Comparison of ENCODE assay signal across 15 cellular contexts in genomic region chr10:124480860-124481259, GRCh38. TPM values are rescaled to one million over a fixed set of nuclear protein-coding genes. Genes with fewer than 3 reads are reported as not detected.
DNase-seq lines count a peak whose midpoint lies in the region; ATAC-seq and TF ChIP-seq lines count a peak whose summit lies in the region.
"Had no signal": no experiment of that assay in that cellular context is flagged by ENCODE, and none has a peak within 500 bp of the region (broad histone marks: within the 10 kb centered on the region; RNA-seq: fewer than 3 reads in every experiment).

No MANE protein-coding gene starts in this region.

- CTCF ChIA-PET in WTC11 (lab: Charles Lee): no interaction called here

- H2BK20ac ChIP-seq in H9 (ENCODE audit: low read depth, low read length, poor library complexity, severe bottlenecking): no peak overlapping the region

- no peak overlapping the region for H2BK5ac ChIP-seq in H9 (ENCODE audit: insufficient read length, low read length)

- no peak overlapping the region for H3K56ac ChIP-seq in H9 (ENCODE audit: insufficient read length, low read depth, low read length)

- H3K4ac ChIP-seq in H9 (ENCODE audit: low read depth, low read length): no peak overlapping the region

- TF ChIP-seq CTCF in H9 (conservative IDR thresholded peaks at IDR 0.05): no peak
- TF ChIP-seq CTCF in WTC11 (IDR thresholded peaks at IDR 0.05): no peak

- POLR2A ChIA-PET in WTC11 (lab: Charles Lee): no interaction called here

- H3K27me3 Mint-ChIP-seq in H9 (ENCODE audit: low read depth): no peaks in the 10 kb centered on the region
- no peaks in the 10 kb centered on the region for H3K27me3 Mint-ChIP-seq in WTC11 (ENCODE audit: low read depth)
- H3K27me3 Mint-ChIP-seq: B cell; CD4-positive, alpha-beta T cell had no signal

- DNase-seq in H9 (no peak), WTC11 (ENCODE audit: low spot score) (no peak), islet precursor cell (peak; percentile 72), SKM-1 (lab: John Stamatoyannopoulos, UW; ENCODE audit: unreplicated experiment) (no peak), cerebellar cortex (ENCODE audit: low spot score) (no peak)
- DNase-seq: C1 segment of cervical spinal cord; CD4-positive, alpha-beta T cell; DMS79; GOT3; IMR-90 had no signal

- H3K36me3 Mint-ChIP-seq in H9 (ENCODE audit: insufficient read depth in 1 of 3, low read depth in 3 of 3) (peaks cover 6 to 11% (median 11%) of the 10 kb centered on the region in 3 experiments), WTC11 (peaks cover 15% of the 10 kb centered on the region)

- WGBS in H9 (ENCODE audit: extremely low coverage, insufficient read length, low lambda C conversion rate): no CpG with 5 or more reads among the region's 5 CpGs

- peaks cover 8% of the 10 kb centered on the region; the same call in 1 of the 2 replicates for H3K4me1 ChIP-seq in H9 (ENCODE audit: insufficient read depth, low read length)

- peaks cover 36 to 39% of the 10 kb centered on the region in 2 experiments for H3K4me1 Mint-ChIP-seq in H9
- H3K4me1 Mint-ChIP-seq in WTC11: peaks cover 43% of the 10 kb centered on the region
- H3K4me1 Mint-ChIP-seq: B cell had no signal

- no peak overlapping the region for H4K91ac ChIP-seq in H9 (ENCODE audit: insufficient read length, low read depth, low read length)

- no peak overlapping the region for H3K4me2 ChIP-seq in H9 (ENCODE audit: insufficient read depth, insufficient read length, low read length)

- H3K23me2 ChIP-seq in H9 (ENCODE audit: insufficient read length, low read depth, low read length, poor library complexity, severe bottlenecking): no peaks in the 10 kb centered on the region

- H3K9me3 Mint-ChIP-seq in H9: peaks cover 2% of the 10 kb centered on the region in 2 experiments; a peak in 3 of 5 replicates
- peaks cover 2% of the 10 kb centered on the region for H3K9me3 Mint-ChIP-seq in WTC11
- H3K9me3 Mint-ChIP-seq: CD4-positive, alpha-beta T cell had no signal

- no peak overlapping the region for H2BK15ac ChIP-seq in H9 (ENCODE audit: low read depth, low read length)

- no peak overlapping the region for H4K5ac ChIP-seq in H9 (ENCODE audit: insufficient read length, low read depth, low read length)

- no peak overlapping the region for H4K8ac ChIP-seq in H9 (replicated peaks; ENCODE audit: insufficient read length, low read depth, low read length)

- ATAC-seq in WTC11 (no peak), HG03571 (IDR thresholded peaks at IDR 0.05; ENCODE audit: unreplicated experiment) (no peak), HG03354 (IDR thresholded peaks at IDR 0.05; ENCODE audit: poor library complexity, severe bottlenecking, unreplicated experiment) (no peak)
- ATAC-seq: HCT116 had no signal

- H3T11ph ChIP-seq in H9 (ENCODE audit: low read length): no peak overlapping the region

- no peaks in the 10 kb centered on the region for H3K9me3 ChIP-seq in H9 (ENCODE audit: control insufficient read depth, low read depth, low read length)

- H3K23ac ChIP-seq in H9 (ENCODE audit: insufficient read length, low read depth, low read length): no peak overlapping the region

- H3K4me3 Mint-ChIP-seq in H9 (no peak overlapping the region), WTC11 (no peak overlapping the region)
- H3K4me3 Mint-ChIP-seq: B cell; CD4-positive, alpha-beta T cell had no signal

- H3K79me2 ChIP-seq in H9 (ENCODE audit: insufficient read depth, low read length): no peaks in the 10 kb centered on the region

- H3K79me1 ChIP-seq in H9 (ENCODE audit: insufficient read depth, low read depth, low read length, poor library complexity, severe bottlenecking): no peaks in the 10 kb centered on the region

- no peak overlapping the region for H3K14ac ChIP-seq in H9 (ENCODE audit: insufficient read depth, low read length)

- peak overlapping the region in 2 of 3 experiments; percentile 26 to 41; a peak in 2 of 7 replicates for H3K27ac Mint-ChIP-seq in H9
- H3K27ac Mint-ChIP-seq in WTC11: peak overlapping the region; percentile 44; the same call in 1 of the 2 replicates
- H3K27ac Mint-ChIP-seq: B cell; CD4-positive, alpha-beta T cell had no signal

- peaks cover 4% of the 10 kb centered on the region for H4K20me1 ChIP-seq in H9 (ENCODE audit: control insufficient read depth, insufficient read depth, insufficient read length)

- no peak overlapping the region for H2BK120ac ChIP-seq in H9 (ENCODE audit: low read depth, low read length, poor library complexity, severe bottlenecking)

- H3K9ac ChIP-seq in H9 (ENCODE audit: extremely low read depth, insufficient read length, low read length): no peak overlapping the region

- H2AK5ac ChIP-seq in H9 (ENCODE audit: insufficient read length, low read length): no peak overlapping the region

- H3K27ac ChIP-seq in H9 (ENCODE audit: insufficient read length, low read depth, low read length): no peak overlapping the region

- no peak overlapping the region for H2AFZ ChIP-seq in H9 (ENCODE audit: low read length)

- H2BK12ac ChIP-seq in H9 (ENCODE audit: insufficient read length, low read depth, low read length): no peak overlapping the region

- no peaks in the 10 kb centered on the region for H3K27me3 ChIP-seq in H9 (ENCODE audit: insufficient read depth, low read length)

- no peak overlapping the region for H3K18ac ChIP-seq in H9 (ENCODE audit: insufficient read length, low read depth, low read length)

TF ChIP-seq in WTC11, 78 proteins besides CTCF, POLR2A, EP300 and RAD21:
- TF ChIP-seq TEAD1 (CRISPR knock-in tag; IDR thresholded peaks at IDR 0.05) (no peak), RORB (CRISPR knock-in tag; IDR thresholded peaks at IDR 0.05) (no peak), NR2C2 (CRISPR knock-in tag; IDR thresholded peaks at IDR 0.05) (no peak), ZNF232 (CRISPR knock-in tag; IDR thresholded peaks at IDR 0.05) (no peak), ERG (CRISPR knock-in tag; IDR thresholded peaks at IDR 0.05) (no peak), FOXJ3 (CRISPR knock-in tag; IDR thresholded peaks at IDR 0.05; ENCODE audit: borderline replicate concordance) (no peak), MXD4 (CRISPR knock-in tag; IDR thresholded peaks at IDR 0.05; ENCODE audit: borderline replicate concordance) (no peak), SMAD4 (CRISPR knock-in tag; IDR thresholded peaks at IDR 0.05) (no peak), ZNF219 (CRISPR knock-in tag; IDR thresholded peaks at IDR 0.05; ENCODE audit: borderline replicate concordance) (no peak), ZMAT4 (CRISPR knock-in tag; IDR thresholded peaks at IDR 0.05) (no peak), ZNF121 (CRISPR knock-in tag; IDR thresholded peaks at IDR 0.05) (no peak)
- TF ChIP-seq, protein P1, sequence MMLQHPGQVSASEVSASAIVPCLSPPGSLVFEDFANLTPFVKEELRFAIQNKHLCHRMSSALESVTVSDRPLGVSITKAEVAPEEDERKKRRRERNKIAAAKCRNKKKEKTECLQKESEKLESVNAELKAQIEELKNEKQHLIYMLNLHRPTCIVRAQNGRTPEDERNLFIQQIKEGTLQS (CRISPR knock-in tag; conservative IDR thresholded peaks at IDR 0.05): no peak
- TF ChIP-seq, protein P2, sequence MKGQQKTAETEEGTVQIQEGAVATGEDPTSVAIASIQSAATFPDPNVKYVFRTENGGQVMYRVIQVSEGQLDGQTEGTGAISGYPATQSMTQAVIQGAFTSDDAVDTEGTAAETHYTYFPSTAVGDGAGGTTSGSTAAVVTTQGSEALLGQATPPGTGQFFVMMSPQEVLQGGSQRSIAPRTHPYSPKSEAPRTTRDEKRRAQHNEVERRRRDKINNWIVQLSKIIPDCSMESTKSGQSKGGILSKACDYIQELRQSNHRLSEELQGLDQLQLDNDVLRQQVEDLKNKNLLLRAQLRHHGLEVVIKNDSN (CRISPR knock-in tag; IDR thresholded peaks at IDR 0.05): no peak

RNA-seq across cellular contexts. Expression of gene LHPP, which starts 19.2 kb away (rescaled TPM):
- total RNA-seq in H9 (2021) (25.1 and 29.6 TPM in 2 replicates), WTC11 (2021) (33.2 to 42.4 TPM (median 41.1 TPM) in 3 replicates)

RNA-seq across cellular contexts. Expression of gene NKX1-2, which starts 31.0 kb away (rescaled TPM):
- total RNA-seq in H9 (2021) (14.9 and 15.3 TPM in 2 replicates), WTC11 (2021) (30.8 to 57.7 TPM (median 31.0 TPM) in 3 replicates)
- total RNA-seq: B cell; CD4-positive, alpha-beta T cell; HT-29; IMR-90 had no signal
